ENCODE assay signal across 1 cellular context in the genomic region with DNA sequence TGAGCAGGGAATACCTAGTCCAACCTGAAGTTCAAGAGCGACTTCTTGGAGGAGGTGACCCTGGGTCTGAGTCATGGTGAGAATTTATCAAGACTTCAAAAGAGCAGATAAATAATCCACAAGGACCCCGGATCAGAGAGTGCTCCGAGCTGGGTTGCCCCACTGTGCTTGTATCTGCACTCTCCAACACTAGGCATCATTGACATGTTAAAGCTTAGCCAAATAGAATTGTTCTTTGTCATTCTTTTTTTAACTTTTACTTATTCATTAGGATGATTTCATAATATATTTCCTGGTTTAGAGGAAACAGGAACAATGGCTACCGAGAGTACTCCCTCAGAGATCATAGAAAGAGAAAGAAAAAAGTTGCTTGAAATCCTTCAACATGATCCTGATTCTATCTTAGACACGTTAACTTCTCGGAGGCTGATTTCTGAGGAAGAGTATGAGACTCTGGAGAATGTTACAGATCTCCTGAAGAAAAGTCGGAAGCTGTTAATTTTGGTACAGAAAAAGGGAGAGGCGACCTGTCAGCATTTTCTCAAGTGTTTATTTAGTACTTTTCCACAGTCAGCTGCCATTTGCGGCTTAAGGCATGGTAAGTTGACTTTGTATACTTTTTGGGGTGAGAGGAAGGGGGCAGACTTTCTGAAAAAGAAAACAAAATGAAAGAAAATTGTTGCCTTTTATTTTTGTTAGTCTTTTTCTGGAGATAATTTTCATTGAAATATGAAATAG.
TF ChIP-seq lines count a peak whose summit lies in the region.

A gene with protein sequence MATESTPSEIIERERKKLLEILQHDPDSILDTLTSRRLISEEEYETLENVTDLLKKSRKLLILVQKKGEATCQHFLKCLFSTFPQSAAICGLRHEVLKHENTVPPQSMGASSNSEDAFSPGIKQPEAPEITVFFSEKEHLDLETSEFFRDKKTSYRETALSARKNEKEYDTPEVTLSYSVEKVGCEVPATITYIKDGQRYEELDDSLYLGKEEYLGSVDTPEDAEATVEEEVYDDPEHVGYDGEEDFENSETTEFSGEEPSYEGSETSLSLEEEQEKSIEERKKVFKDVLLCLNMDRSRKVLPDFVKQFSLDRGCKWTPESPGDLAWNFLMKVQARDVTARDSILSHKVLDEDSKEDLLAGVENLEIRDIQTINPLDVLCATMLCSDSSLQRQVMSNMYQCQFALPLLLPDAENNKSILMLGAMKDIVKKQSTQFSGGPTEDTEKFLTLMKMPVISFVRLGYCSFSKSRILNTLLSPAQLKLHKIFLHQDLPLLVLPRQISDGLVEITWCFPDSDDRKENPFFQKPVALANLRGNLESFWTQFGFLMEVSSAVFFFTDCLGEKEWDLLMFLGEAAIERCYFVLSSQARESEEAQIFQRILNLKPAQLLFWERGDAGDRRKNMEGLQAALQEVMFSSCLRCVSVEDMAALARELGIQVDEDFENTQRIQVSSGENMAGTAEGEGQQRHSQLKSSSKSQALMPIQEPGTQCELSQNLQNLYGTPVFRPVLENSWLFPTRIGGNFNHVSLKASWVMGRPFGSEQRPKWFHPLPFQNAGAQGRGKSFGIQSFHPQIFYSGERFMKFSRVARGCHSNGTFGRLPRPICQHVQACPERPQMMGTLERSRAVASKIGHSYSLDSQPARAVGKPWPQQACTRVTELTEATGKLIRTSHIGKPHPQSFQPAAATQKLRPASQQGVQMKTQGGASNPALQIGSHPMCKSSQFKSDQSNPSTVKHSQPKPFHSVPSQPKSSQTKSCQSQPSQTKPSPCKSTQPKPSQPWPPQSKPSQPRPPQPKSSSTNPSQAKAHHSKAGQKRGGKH (plus strand): TSS at position 300 of the 738 bp plus-strand sequence. CDS start 16 bp downstream, at position 316.

TF ChIP-seq in K562, 482 proteins besides CTCF, POLR2A, EP300 and RAD21 (continued from another document and continues in another):
- TF ChIP-seq BRF1 (IDR thresholded peaks at IDR 0.05; ENCODE audit: borderline replicate concordance, extremely low read depth, insufficient read length) (no peak), KLF1 (tag; IDR thresholded peaks at IDR 0.05) (no peak), FOXJ3 (CRISPR knock-in tag; IDR thresholded peaks at IDR 0.05) (no peak), ARID1B (IDR thresholded peaks at IDR 0.05) (0 out of 2 replicates have a peak, but pooled peaks have one; percentile 38), FOSL1 (tag; conservative IDR thresholded peaks at IDR 0.05) (peak; percentile 71), ZFP30 (CRISPR knock-in tag; IDR thresholded peaks at IDR 0.05; ENCODE audit: borderline replicate concordance) (no peak), BCOR (IDR thresholded peaks at IDR 0.05) (no peak), ZNF79 (CRISPR knock-in tag; IDR thresholded peaks at IDR 0.05; ENCODE audit: low read depth) (no peak), ZNF561 (CRISPR knock-in tag; conservative IDR thresholded peaks at IDR 0.05) (no peak), NCOA2 (IDR thresholded peaks at IDR 0.05; ENCODE audit: partially characterized antibody in 2 of 2) (no peak), SAFB2 (IDR thresholded peaks at IDR 0.05; ENCODE audit: borderline replicate concordance, low read depth, low read length, severe bottlenecking) (no peak), NR2C2 (CRISPR knock-in tag; IDR thresholded peaks at IDR 0.05) (no peak), NR2C2 (tag; IDR thresholded peaks at IDR 0.05) (peak; percentile 62), TEAD4 (IDR thresholded peaks at IDR 0.05; ENCODE audit: low read length) (peak; percentile 11; the same call in 1 of the 2 replicates), TEAD4 (CRISPR knock-in tag; IDR thresholded peaks at IDR 0.05; ENCODE audit: borderline replicate concordance) (no peak), PYGO2 (tag; IDR thresholded peaks at IDR 0.05) (no peak), NFATC3 (IDR thresholded peaks at IDR 0.05) (no peak), PHF21A (IDR thresholded peaks at IDR 0.05; ENCODE audit: borderline replicate concordance, low read depth) (no peak), MTF1 (CRISPR knock-in tag; IDR thresholded peaks at IDR 0.05; ENCODE audit: borderline replicate concordance) (no peak), TOE1 (IDR thresholded peaks at IDR 0.05; ENCODE audit: borderline replicate concordance) (no peak), TOE1 (CRISPR knock-in tag; IDR thresholded peaks at IDR 0.05; ENCODE audit: borderline replicate concordance, low read depth) (no peak), ZNF354B (CRISPR knock-in tag; IDR thresholded peaks at IDR 0.05) (no peak), NFE2 (IDR thresholded peaks at IDR 0.05; ENCODE audit: low read depth) (peak; percentile 62), SRF (CRISPR knock-in tag; IDR thresholded peaks at IDR 0.05) (no peak), LCOR (CRISPR knock-in tag; IDR thresholded peaks at IDR 0.05) (no peak), ELF2 (CRISPR knock-in tag; IDR thresholded peaks at IDR 0.05) (no peak), ELF4 (CRISPR knock-in tag; IDR thresholded peaks at IDR 0.05) (no peak)
- TF ChIP-seq, protein P1, sequence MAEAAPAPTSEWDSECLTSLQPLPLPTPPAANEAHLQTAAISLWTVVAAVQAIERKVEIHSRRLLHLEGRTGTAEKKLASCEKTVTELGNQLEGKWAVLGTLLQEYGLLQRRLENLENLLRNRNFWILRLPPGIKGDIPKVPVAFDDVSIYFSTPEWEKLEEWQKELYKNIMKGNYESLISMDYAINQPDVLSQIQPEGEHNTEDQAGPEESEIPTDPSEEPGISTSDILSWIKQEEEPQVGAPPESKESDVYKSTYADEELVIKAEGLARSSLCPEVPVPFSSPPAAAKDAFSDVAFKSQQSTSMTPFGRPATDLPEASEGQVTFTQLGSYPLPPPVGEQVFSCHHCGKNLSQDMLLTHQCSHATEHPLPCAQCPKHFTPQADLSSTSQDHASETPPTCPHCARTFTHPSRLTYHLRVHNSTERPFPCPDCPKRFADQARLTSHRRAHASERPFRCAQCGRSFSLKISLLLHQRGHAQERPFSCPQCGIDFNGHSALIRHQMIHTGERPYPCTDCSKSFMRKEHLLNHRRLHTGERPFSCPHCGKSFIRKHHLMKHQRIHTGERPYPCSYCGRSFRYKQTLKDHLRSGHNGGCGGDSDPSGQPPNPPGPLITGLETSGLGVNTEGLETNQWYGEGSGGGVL (CRISPR knock-in tag; IDR thresholded peaks at IDR 0.05) = no peak
- TF ChIP-seq, protein P2, sequence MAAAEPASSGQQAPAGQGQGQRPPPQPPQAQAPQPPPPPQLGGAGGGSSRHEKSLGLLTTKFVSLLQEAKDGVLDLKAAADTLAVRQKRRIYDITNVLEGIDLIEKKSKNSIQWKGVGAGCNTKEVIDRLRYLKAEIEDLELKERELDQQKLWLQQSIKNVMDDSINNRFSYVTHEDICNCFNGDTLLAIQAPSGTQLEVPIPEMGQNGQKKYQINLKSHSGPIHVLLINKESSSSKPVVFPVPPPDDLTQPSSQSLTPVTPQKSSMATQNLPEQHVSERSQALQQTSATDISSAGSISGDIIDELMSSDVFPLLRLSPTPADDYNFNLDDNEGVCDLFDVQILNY (CRISPR knock-in tag; IDR thresholded peaks at IDR 0.05) = no peak
- TF ChIP-seq, protein P3, sequence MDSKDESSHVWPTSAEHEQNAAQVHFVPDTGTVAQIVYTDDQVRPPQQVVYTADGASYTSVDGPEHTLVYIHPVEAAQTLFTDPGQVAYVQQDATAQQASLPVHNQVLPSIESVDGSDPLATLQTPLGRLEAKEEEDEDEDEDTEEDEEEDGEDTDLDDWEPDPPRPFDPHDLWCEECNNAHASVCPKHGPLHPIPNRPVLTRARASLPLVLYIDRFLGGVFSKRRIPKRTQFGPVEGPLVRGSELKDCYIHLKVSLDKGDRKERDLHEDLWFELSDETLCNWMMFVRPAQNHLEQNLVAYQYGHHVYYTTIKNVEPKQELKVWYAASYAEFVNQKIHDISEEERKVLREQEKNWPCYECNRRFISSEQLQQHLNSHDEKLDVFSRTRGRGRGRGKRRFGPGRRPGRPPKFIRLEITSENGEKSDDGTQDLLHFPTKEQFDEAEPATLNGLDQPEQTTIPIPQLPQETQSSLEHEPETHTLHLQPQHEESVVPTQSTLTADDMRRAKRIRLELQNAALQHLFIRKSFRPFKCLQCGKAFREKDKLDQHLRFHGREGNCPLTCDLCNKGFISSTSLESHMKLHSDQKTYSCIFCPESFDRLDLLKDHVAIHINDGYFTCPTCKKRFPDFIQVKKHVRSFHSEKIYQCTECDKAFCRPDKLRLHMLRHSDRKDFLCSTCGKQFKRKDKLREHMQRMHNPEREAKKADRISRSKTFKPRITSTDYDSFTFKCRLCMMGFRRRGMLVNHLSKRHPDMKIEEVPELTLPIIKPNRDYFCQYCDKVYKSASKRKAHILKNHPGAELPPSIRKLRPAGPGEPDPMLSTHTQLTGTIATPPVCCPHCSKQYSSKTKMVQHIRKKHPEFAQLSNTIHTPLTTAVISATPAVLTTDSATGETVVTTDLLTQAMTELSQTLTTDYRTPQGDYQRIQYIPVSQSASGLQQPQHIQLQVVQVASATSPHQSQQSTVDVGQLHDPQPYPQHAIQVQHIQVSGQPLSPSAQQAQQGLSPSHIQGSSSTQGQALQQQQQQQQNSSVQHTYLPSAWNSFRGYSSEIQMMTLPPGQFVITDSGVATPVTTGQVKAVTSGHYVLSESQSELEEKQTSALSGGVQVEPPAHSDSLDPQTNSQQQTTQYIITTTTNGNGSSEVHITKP (IDR thresholded peaks at IDR 0.05; ENCODE audit: partially characterized antibody) = no peak
- TF ChIP-seq, protein P4, sequence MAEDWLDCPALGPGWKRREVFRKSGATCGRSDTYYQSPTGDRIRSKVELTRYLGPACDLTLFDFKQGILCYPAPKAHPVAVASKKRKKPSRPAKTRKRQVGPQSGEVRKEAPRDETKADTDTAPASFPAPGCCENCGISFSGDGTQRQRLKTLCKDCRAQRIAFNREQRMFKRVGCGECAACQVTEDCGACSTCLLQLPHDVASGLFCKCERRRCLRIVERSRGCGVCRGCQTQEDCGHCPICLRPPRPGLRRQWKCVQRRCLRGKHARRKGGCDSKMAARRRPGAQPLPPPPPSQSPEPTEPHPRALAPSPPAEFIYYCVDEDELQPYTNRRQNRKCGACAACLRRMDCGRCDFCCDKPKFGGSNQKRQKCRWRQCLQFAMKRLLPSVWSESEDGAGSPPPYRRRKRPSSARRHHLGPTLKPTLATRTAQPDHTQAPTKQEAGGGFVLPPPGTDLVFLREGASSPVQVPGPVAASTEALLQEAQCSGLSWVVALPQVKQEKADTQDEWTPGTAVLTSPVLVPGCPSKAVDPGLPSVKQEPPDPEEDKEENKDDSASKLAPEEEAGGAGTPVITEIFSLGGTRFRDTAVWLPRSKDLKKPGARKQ (CRISPR knock-in tag; IDR thresholded peaks at IDR 0.05) = no peak
- TF ChIP-seq, protein P5, sequence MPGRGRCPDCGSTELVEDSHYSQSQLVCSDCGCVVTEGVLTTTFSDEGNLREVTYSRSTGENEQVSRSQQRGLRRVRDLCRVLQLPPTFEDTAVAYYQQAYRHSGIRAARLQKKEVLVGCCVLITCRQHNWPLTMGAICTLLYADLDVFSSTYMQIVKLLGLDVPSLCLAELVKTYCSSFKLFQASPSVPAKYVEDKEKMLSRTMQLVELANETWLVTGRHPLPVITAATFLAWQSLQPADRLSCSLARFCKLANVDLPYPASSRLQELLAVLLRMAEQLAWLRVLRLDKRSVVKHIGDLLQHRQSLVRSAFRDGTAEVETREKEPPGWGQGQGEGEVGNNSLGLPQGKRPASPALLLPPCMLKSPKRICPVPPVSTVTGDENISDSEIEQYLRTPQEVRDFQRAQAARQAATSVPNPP (IDR thresholded peaks at IDR 0.05; ENCODE audit: borderline replicate concordance, insufficient read depth, insufficient read length) = no peak
- TF ChIP-seq, protein P6, sequence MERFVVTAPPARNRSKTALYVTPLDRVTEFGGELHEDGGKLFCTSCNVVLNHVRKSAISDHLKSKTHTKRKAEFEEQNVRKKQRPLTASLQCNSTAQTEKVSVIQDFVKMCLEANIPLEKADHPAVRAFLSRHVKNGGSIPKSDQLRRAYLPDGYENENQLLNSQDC (CRISPR knock-in tag; IDR thresholded peaks at IDR 0.05) = no peak
- TF ChIP-seq, protein P7, sequence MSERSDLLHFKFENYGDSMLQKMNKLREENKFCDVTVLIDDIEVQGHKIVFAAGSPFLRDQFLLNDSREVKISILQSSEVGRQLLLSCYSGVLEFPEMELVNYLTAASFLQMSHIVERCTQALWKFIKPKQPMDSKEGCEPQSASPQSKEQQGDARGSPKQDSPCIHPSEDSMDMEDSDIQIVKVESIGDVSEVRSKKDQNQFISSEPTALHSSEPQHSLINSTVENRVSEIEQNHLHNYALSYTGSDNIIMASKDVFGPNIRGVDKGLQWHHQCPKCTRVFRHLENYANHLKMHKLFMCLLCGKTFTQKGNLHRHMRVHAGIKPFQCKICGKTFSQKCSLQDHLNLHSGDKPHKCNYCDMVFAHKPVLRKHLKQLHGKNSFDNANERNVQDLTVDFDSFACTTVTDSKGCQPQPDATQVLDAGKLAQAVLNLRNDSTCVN (CRISPR knock-in tag; IDR thresholded peaks at IDR 0.05) = no peak
- TF ChIP-seq, protein P8, sequence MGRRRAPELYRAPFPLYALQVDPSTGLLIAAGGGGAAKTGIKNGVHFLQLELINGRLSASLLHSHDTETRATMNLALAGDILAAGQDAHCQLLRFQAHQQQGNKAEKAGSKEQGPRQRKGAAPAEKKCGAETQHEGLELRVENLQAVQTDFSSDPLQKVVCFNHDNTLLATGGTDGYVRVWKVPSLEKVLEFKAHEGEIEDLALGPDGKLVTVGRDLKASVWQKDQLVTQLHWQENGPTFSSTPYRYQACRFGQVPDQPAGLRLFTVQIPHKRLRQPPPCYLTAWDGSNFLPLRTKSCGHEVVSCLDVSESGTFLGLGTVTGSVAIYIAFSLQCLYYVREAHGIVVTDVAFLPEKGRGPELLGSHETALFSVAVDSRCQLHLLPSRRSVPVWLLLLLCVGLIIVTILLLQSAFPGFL (CRISPR knock-in tag; IDR thresholded peaks at IDR 0.05) = 0 out of 2 replicates have a peak, but pooled peaks have one; percentile 32
- TF ChIP-seq, protein P9, sequence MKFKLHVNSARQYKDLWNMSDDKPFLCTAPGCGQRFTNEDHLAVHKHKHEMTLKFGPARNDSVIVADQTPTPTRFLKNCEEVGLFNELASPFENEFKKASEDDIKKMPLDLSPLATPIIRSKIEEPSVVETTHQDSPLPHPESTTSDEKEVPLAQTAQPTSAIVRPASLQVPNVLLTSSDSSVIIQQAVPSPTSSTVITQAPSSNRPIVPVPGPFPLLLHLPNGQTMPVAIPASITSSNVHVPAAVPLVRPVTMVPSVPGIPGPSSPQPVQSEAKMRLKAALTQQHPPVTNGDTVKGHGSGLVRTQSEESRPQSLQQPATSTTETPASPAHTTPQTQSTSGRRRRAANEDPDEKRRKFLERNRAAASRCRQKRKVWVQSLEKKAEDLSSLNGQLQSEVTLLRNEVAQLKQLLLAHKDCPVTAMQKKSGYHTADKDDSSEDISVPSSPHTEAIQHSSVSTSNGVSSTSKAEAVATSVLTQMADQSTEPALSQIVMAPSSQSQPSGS (CRISPR knock-in tag; IDR thresholded peaks at IDR 0.05) = no peak
- TF ChIP-seq, protein P10, sequence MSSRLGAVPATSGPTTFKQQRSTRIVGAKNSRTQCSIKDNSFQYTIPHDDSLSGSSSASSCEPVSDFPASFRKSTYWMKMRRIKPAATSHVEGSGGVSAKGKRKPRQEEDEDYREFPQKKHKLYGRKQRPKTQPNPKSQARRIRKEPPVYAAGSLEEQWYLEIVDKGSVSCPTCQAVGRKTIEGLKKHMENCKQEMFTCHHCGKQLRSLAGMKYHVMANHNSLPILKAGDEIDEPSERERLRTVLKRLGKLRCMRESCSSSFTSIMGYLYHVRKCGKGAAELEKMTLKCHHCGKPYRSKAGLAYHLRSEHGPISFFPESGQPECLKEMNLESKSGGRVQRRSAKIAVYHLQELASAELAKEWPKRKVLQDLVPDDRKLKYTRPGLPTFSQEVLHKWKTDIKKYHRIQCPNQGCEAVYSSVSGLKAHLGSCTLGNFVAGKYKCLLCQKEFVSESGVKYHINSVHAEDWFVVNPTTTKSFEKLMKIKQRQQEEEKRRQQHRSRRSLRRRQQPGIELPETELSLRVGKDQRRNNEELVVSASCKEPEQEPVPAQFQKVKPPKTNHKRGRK (tag; IDR thresholded peaks at IDR 0.05) = peak; percentile 32; the same call in 1 of the 2 replicates
